Comparison of ENCODE assay signal across 21 cellular contexts in the genomic region with DNA sequence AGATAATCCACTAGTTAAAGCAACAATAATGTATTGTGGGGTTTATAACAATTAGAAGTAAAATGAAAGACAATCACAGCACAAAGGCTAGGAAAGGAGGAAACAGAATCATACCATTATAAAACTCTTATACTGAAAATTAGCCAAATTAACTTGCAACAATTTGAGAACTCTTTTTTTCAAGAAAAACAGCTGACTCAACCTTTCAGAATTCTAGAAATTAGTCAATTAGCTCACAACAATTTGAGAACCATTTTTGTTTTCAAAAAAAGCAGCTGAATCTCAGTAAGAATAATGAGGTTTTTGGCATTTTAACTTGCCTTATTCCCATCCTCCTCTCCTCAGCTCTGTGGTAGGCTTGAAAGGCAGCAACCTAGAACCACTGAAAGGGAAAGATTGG.
DNase-seq lines count a peak whose midpoint lies in the region; ATAC-seq, FAIRE-seq and TF ChIP-seq lines count a peak whose summit lies in the region.
"Had no signal": no experiment of that assay in that cellular context is flagged by ENCODE, and none has a peak within 500 bp of the region (broad histone marks: within the 10 kb centered on the region; RNA-seq: fewer than 3 reads in every experiment).

No MANE protein-coding gene starts in this region.

- no peaks in the 10 kb centered on the region for H3K9me3 ChIP-seq in HepG2 (ENCODE audit: low read length)
- no peaks in the 10 kb centered on the region for H3K9me3 ChIP-seq in right lobe of liver
- H3K9me3 ChIP-seq in K562 (replicated peaks; ENCODE audit: control insufficient read depth, insufficient read depth, low read depth, low read length): peaks cover 2% of the 10 kb centered on the region; the same call in 1 of the 2 replicates
- no peaks in the 10 kb centered on the region for H3K9me3 ChIP-seq in transverse colon
- H3K9me3 ChIP-seq: BLaER1, Caco-2 had no signal

- BruUV-seq in HepG2 (replicated peaks; lab: Mats Ljungman, UMichigan) (no TSS peak), K562 (replicated peaks; lab: Mats Ljungman, UMichigan) (no TSS peak)

- no peak overlapping the region for H3K4me3 ChIP-seq in HepG2 (replicated peaks in 1 of 3; ENCODE audit: insufficient read depth in 1 of 3, low read depth in 2 of 3, low read length in 3 of 3)
- no peak overlapping the region for H3K4me3 ChIP-seq in right lobe of liver
- no peak overlapping the region for H3K4me3 ChIP-seq in K562
- H3K4me3 ChIP-seq in transverse colon: no peak overlapping the region
- H3K4me3 ChIP-seq: BLaER1 had no signal

- no peak for TF ChIP-seq CTCF in HepG2 (CRISPR knock-in tag; IDR thresholded peaks at IDR 0.05)
- TF ChIP-seq CTCF in right lobe of liver (IDR thresholded peaks at IDR 0.05): no peak
- TF ChIP-seq CTCF in K562 (IDR thresholded peaks at IDR 0.05 in 2 of 3, conservative IDR thresholded peaks at IDR 0.05 in 1 of 3; ENCODE audit: insufficient read depth in 2 of 3, low read depth in 1 of 3, low read length in 3 of 3): no peak
- TF ChIP-seq CTCF in transverse colon (IDR thresholded peaks at IDR 0.05): no peak

- no peak overlapping the region for H3K9ac ChIP-seq in HepG2 (ENCODE audit: insufficient read depth, low read depth, low read length)
- H3K9ac ChIP-seq in K562 (ENCODE audit: insufficient read depth in 1 of 2, low read depth in 2 of 2, low read length in 2 of 2): no peak overlapping the region
- H3K9ac ChIP-seq: BLaER1 had no signal

- POLR2A ChIA-PET in HepG2 (lab: Yijun Ruan, JAX): no interaction called here
- POLR2A ChIA-PET in K562 (lab: Yijun Ruan, JAX): no interaction called here

- no peak overlapping the region for H3K27ac ChIP-seq in HepG2 (ENCODE audit: extremely low read length, insufficient read depth, low read length)
- H3K27ac ChIP-seq in right lobe of liver: no peak overlapping the region
- no peak overlapping the region for H3K27ac ChIP-seq in K562 (ENCODE audit: extremely low read depth, low read depth, low read length)
- H3K27ac ChIP-seq in transverse colon: no peak overlapping the region
- H3K27ac ChIP-seq: BLaER1, C4-2B had no signal

- H4K20me1 ChIP-seq in HepG2 (ENCODE audit: insufficient read depth, low read length): no peaks in the 10 kb centered on the region
- no peaks in the 10 kb centered on the region for H4K20me1 ChIP-seq in K562 (replicated peaks; ENCODE audit: control insufficient read depth, insufficient read depth, low read length)
- H4K20me1 ChIP-seq: BLaER1 had no signal

- in situ Hi-C loops in HepG2 (cut with HindIII; ENCODE audit: extremely low pct_ligation_motif_present, low pct_unique_long_range_greater_than_20kb) (no loop called here), K562 (cut with MboI) (no loop called here), transverse colon (cut with MboI; ENCODE audit: low pct_ligation_motif_present in 1 of 4, low pct_unique_long_range_greater_than_20kb in 1 of 4, low sequenced_read_pairs in 3 of 4) (no loop called here)

- CTCF ChIA-PET in HepG2 (lab: Yijun Ruan, JAX; ENCODE audit: low intra/inter-chr PET ratio, low total read pairs): no interaction called here
- CTCF ChIA-PET in K562 (lab: Yijun Ruan, JAX; ENCODE audit: low intra/inter-chr PET ratio): no interaction called here

- TF ChIP-seq RAD21 in HepG2 (CRISPR knock-in tag; IDR thresholded peaks at IDR 0.05): no peak
- TF ChIP-seq RAD21 in K562 (CRISPR knock-in tag; conservative IDR thresholded peaks at IDR 0.05 in 1 of 2, IDR thresholded peaks at IDR 0.05 in 1 of 2): no peak

- no peak for FAIRE-seq in HepG2 (lab: Jason Lieb, UNC)
- FAIRE-seq in K562 (lab: Jason Lieb, UNC): no peak
- no peak for FAIRE-seq in GM12892 (lab: Jason Lieb, UNC)
- FAIRE-seq: GM12891, H1 had no signal

- H3K9me1 ChIP-seq in K562 (ENCODE audit: control insufficient read depth, insufficient read depth, low read length): no peaks in the 10 kb centered on the region

- TF ChIP-seq EP300 in HepG2 (IDR thresholded peaks at IDR 0.05; ENCODE audit: low read depth in 2 of 2, low read length in 2 of 2): no peak
- no peak for TF ChIP-seq EP300 in HepG2 (CRISPR knock-in tag; IDR thresholded peaks at IDR 0.05; ENCODE audit: borderline replicate concordance)
- TF ChIP-seq EP300 in K562 (IDR thresholded peaks at IDR 0.05; ENCODE audit: low read length): no peak
- TF ChIP-seq EP300 in transverse colon (IDR thresholded peaks at IDR 0.05; ENCODE audit: low read depth): no peak

- H3K27me3 ChIP-seq in HepG2 (ENCODE audit: control insufficient read depth in 1 of 2, insufficient read depth in 2 of 2, low read length in 2 of 2) (no peaks in the 10 kb centered on the region), right lobe of liver (no peaks in the 10 kb centered on the region), K562 (ENCODE audit: control insufficient read depth in 2 of 2, insufficient read depth in 2 of 2, low read length in 2 of 2) (no peaks in the 10 kb centered on the region), transverse colon (no peaks in the 10 kb centered on the region)
- H3K27me3 ChIP-seq: BLaER1 had no signal

- ATAC-seq in HepG2 (no peak), right lobe of liver (no peak), K562 (no peak)
- ATAC-seq: CD8-positive, alpha-beta T cell had no signal

- H3K4me1 ChIP-seq in HepG2 (ENCODE audit: insufficient read depth, low read length) (no peaks in the 10 kb centered on the region), right lobe of liver (peaks cover 0 to 3% (median 0%) of the 10 kb centered on the region in 4 donors), K562 (replicated peaks in 1 of 2; ENCODE audit: control insufficient read depth in 2 of 2, insufficient read depth in 2 of 2, low read length in 2 of 2) (no peaks in the 10 kb centered on the region), transverse colon (no peaks in the 10 kb centered on the region)
- H3K4me1 ChIP-seq: BLaER1, Caco-2 had no signal

- intact Hi-C loops in HepG2 (cut with micrococcal nuclease; ENCODE audit: unreplicated experiment) (no loop called here), right lobe of liver (cut with DNase I) (no loop called here), K562 (cut with micrococcal nuclease) (no loop called here), transverse colon (cut with DNase I; ENCODE audit: low total_unique reads) (no loop called here)

- H3K36me3 ChIP-seq in HepG2 (replicated peaks in 1 of 2; ENCODE audit: control insufficient read depth in 1 of 2, insufficient read depth in 2 of 2, low read length in 2 of 2): no peaks in the 10 kb centered on the region
- H3K36me3 ChIP-seq in right lobe of liver: no peaks in the 10 kb centered on the region
- no peaks in the 10 kb centered on the region for H3K36me3 ChIP-seq in K562 (ENCODE audit: control insufficient read depth, insufficient read depth, low read length)
- H3K36me3 ChIP-seq in transverse colon: no peaks in the 10 kb centered on the region
- H3K36me3 ChIP-seq: BLaER1 had no signal

- TF ChIP-seq POLR2A in HepG2 (IDR thresholded peaks at IDR 0.05; ENCODE audit: insufficient read depth in 1 of 2, low read depth in 2 of 2, low read length in 2 of 2) (no peak), right lobe of liver (IDR thresholded peaks at IDR 0.05) (no peak), K562 (conservative IDR thresholded peaks at IDR 0.05) (no peak), GM12892 (IDR thresholded peaks at IDR 0.05; ENCODE audit: low read depth, low read length) (no peak), transverse colon (IDR thresholded peaks at IDR 0.05) (no peak)

- H3K79me2 ChIP-seq in HepG2 (ENCODE audit: insufficient read depth, low read length): no peaks in the 10 kb centered on the region
- no peaks in the 10 kb centered on the region for H3K79me2 ChIP-seq in K562 (ENCODE audit: control insufficient read depth, insufficient read depth, low read length)

- H2AFZ ChIP-seq in HepG2 (ENCODE audit: low read length) (no peak overlapping the region), K562 (ENCODE audit: low read depth, low read length) (no peak overlapping the region)

- H3K4me2 ChIP-seq in HepG2 (ENCODE audit: low read depth, low read length): no peak overlapping the region
- H3K4me2 ChIP-seq in K562 (ENCODE audit: insufficient read depth, low read length): no peak overlapping the region
- H3K4me2 ChIP-seq: BLaER1 had no signal

- no peak for DNase-seq in HepG2 (ENCODE audit: low spot score)
- DNase-seq in right lobe of liver: no peak
- peak; percentile 6 for DNase-seq in GM03348 (ENCODE audit: low spot score)
- DNase-seq in K562 (ENCODE audit: extremely low read depth in 1 of 4, low spot score in 3 of 4): no peak
- no peak for DNase-seq in GM12892 (ENCODE audit: insufficient read length)
- no peak for DNase-seq in transverse colon
- DNase-seq in activated CD4-positive, alpha-beta T cell treated with anti-CD3 and anti-CD28 coated beads for 4 hours: no peak
- DNase-seq: 8988T; Caco-2; CD4-positive, CD25-positive, alpha-beta regulatory T cell; CD8-positive, alpha-beta T cell; DMS153; DND-41; EL; GDM1; H7; HCEC 1CT had no signal

TF ChIP-seq in HepG2, 621 proteins besides CTCF, POLR2A, EP300 and RAD21:
- TF ChIP-seq MAFF (IDR thresholded peaks at IDR 0.05; ENCODE audit: low read depth, low read length) (peak; percentile 36; the same call in 1 of the 2 replicates), ZNF292 (CRISPR knock-in tag; IDR thresholded peaks at IDR 0.05; ENCODE audit: borderline replicate concordance, low read depth) (no peak), MAFK (conservative IDR thresholded peaks at IDR 0.05 in 1 of 2, IDR thresholded peaks at IDR 0.05 in 1 of 2; ENCODE audit: low read length in 2 of 2) (peak; percentile 7 to 70; a peak in 1 of 4 replicates)

TF ChIP-seq in K562, 482 proteins besides CTCF, POLR2A, EP300 and RAD21:
- TF ChIP-seq, protein P1, sequence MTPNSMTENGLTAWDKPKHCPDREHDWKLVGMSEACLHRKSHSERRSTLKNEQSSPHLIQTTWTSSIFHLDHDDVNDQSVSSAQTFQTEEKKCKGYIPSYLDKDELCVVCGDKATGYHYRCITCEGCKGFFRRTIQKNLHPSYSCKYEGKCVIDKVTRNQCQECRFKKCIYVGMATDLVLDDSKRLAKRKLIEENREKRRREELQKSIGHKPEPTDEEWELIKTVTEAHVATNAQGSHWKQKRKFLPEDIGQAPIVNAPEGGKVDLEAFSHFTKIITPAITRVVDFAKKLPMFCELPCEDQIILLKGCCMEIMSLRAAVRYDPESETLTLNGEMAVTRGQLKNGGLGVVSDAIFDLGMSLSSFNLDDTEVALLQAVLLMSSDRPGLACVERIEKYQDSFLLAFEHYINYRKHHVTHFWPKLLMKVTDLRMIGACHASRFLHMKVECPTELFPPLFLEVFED (CRISPR knock-in tag; conservative IDR thresholded peaks at IDR 0.05): no peak
- peak; percentile 55; the same call in 1 of the 2 replicates for TF ChIP-seq ZNF316 (IDR thresholded peaks at IDR 0.05)
- TF ChIP-seq MAFG (tag; conservative IDR thresholded peaks at IDR 0.05): peak; percentile 22
